In the genomic region with DNA sequence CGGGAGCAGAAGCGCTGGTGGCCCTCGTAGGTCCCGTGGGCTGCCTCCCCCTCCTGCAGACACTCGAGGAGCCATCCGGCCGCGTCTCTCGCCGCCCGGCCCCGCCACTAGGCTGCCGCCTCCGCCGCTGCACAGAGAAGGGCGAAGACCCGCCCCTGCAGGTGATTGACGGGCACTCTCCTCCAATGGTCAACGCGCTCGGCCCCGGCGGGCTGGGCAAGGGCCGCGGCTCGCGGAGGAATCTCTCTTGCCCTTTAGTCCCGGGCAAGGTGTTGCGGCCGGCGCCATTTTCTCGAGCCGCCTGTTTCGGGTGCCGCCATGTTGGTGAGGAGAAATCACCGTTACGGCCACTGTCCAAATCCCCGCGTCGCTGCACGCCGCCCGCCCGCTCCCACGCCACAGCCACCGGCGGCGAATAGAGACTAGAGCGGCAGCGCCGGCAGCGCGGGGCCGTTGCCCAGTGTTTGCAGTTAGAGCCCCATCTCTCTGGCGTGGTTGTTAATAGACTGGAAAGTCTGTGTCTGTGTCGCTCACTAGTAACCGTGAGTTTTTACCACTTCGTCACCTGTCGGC, we compare ENCODE assay signal across 1 cellular context.
TF ChIP-seq lines count a peak whose summit lies in the region.

A gene with protein sequence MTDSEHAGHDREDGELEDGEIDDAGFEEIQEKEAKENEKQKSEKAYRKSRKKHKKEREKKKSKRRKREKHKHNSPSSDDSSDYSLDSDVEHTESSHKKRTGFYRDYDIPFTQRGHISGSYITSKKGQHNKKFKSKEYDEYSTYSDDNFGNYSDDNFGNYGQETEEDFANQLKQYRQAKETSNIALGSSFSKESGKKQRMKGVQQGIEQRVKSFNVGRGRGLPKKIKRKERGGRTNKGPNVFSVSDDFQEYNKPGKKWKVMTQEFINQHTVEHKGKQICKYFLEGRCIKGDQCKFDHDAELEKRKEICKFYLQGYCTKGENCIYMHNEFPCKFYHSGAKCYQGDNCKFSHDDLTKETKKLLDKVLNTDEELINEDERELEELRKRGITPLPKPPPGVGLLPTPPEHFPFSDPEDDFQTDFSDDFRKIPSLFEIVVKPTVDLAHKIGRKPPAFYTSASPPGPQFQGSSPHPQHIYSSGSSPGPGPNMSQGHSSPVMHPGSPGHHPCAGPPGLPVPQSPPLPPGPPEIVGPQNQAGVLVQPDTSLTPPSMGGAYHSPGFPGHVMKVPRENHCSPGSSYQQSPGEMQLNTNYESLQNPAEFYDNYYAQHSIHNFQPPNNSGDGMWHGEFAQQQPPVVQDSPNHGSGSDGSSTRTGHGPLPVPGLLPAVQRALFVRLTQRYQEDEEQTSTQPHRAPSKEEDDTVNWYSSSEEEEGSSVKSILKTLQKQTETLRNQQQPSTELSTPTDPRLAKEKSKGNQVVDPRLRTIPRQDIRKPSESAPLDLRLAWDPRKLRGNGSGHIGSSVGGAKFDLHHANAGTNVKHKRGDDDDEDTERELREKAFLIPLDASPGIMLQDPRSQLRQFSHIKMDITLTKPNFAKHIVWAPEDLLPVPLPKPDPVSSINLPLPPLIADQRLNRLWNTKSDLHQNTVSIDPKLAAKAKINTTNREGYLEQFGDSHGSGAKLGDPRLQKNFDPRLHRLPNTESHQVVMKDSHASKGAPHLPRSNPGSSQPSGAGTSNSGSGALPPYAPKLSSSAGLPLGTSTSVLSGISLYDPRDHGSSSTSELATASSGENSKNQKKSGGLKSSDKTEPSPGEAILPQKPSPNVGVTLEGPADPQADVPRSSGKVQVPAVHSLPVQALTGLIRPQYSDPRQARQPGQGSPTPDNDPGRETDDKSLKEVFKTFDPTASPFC (plus strand): TSS at position 284 of the 573 bp plus-strand sequence. CDS start 398 bp downstream, outside the sequence.

TF ChIP-seq in K562, 482 proteins besides CTCF, POLR2A, EP300 and RAD21 (continued from another document and continues in another):
- TF ChIP-seq, protein P1, sequence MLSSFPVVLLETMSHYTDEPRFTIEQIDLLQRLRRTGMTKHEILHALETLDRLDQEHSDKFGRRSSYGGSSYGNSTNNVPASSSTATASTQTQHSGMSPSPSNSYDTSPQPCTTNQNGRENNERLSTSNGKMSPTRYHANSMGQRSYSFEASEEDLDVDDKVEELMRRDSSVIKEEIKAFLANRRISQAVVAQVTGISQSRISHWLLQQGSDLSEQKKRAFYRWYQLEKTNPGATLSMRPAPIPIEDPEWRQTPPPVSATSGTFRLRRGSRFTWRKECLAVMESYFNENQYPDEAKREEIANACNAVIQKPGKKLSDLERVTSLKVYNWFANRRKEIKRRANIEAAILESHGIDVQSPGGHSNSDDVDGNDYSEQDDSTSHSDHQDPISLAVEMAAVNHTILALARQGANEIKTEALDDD (IDR thresholded peaks at IDR 0.05) = no peak
- TF ChIP-seq MCM3 (IDR thresholded peaks at IDR 0.05) (no peak), HMG20A (CRISPR knock-in tag; conservative IDR thresholded peaks at IDR 0.05) (no peak), XRCC3 (IDR thresholded peaks at IDR 0.05) (no peak), POLR2B (IDR thresholded peaks at IDR 0.05; ENCODE audit: low read depth, partially characterized antibody) (peak; percentile 84), PHF8 (IDR thresholded peaks at IDR 0.05; ENCODE audit: borderline replicate concordance, low read length) (peak; percentile 80; the same call in 1 of the 2 replicates), SAP30 (IDR thresholded peaks at IDR 0.05; ENCODE audit: borderline replicate concordance, insufficient read depth, low read depth, low read length, poor library complexity, severe bottlenecking) (peak; percentile 40), IRF2 (CRISPR knock-in tag; IDR thresholded peaks at IDR 0.05) (no peak), CREBBP (IDR thresholded peaks at IDR 0.05; ENCODE audit: low read depth, low read length) (no peak), HNRNPUL1 (IDR thresholded peaks at IDR 0.05; ENCODE audit: low read length) (no peak), FOXM1 (IDR thresholded peaks at IDR 0.05; ENCODE audit: low read depth) (no peak), FOXM1 (CRISPR knock-in tag; IDR thresholded peaks at IDR 0.05; ENCODE audit: low read depth) (no peak), ZNF444 (CRISPR knock-in tag; IDR thresholded peaks at IDR 0.05) (no peak), ZBTB7A (IDR thresholded peaks at IDR 0.05; ENCODE audit: borderline replicate concordance, control insufficient read depth, low read depth, low read length) (peak; percentile 67; the same call in 1 of the 2 replicates), SMAD3 (CRISPR knock-in tag; conservative IDR thresholded peaks at IDR 0.05) (no peak; the same call in 1 of the 2 replicates), ZNF253 (CRISPR knock-in tag; conservative IDR thresholded peaks at IDR 0.05) (no peak), KLF13 (tag; IDR thresholded peaks at IDR 0.05; ENCODE audit: borderline replicate concordance, low read depth) (peak; percentile 17; the same call in 1 of the 2 replicates), YY1 (IDR thresholded peaks at IDR 0.05; ENCODE audit: borderline replicate concordance in 1 of 3, control insufficient read depth in 1 of 3, extremely low read depth in 1 of 3, insufficient read depth in 3 of 3, insufficient read length in 1 of 3, insufficient replicate concordance in 2 of 3, low read depth in 1 of 3, low read length in 2 of 3) (peak; percentile 96 to 98 (median 97)), MBD2 (IDR thresholded peaks at IDR 0.05; ENCODE audit: borderline replicate concordance, low read depth) (peak; percentile 91), NCOA1 (IDR thresholded peaks at IDR 0.05; ENCODE audit: low read depth) (0 out of 2 replicates have a peak, but pooled peaks have one; percentile 16), CHD4 (IDR thresholded peaks at IDR 0.05; ENCODE audit: insufficient read depth, insufficient replicate concordance, low read depth, low read length, poor library complexity, severe bottlenecking) (no peak)
- TF ChIP-seq, protein P2, sequence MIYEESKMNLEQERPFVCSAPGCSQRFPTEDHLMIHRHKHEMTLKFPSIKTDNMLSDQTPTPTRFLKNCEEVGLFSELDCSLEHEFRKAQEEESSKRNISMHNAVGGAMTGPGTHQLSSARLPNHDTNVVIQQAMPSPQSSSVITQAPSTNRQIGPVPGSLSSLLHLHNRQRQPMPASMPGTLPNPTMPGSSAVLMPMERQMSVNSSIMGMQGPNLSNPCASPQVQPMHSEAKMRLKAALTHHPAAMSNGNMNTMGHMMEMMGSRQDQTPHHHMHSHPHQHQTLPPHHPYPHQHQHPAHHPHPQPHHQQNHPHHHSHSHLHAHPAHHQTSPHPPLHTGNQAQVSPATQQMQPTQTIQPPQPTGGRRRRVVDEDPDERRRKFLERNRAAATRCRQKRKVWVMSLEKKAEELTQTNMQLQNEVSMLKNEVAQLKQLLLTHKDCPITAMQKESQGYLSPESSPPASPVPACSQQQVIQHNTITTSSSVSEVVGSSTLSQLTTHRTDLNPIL (CRISPR knock-in tag; IDR thresholded peaks at IDR 0.05) = no peak
- TF ChIP-seq, protein P3, sequence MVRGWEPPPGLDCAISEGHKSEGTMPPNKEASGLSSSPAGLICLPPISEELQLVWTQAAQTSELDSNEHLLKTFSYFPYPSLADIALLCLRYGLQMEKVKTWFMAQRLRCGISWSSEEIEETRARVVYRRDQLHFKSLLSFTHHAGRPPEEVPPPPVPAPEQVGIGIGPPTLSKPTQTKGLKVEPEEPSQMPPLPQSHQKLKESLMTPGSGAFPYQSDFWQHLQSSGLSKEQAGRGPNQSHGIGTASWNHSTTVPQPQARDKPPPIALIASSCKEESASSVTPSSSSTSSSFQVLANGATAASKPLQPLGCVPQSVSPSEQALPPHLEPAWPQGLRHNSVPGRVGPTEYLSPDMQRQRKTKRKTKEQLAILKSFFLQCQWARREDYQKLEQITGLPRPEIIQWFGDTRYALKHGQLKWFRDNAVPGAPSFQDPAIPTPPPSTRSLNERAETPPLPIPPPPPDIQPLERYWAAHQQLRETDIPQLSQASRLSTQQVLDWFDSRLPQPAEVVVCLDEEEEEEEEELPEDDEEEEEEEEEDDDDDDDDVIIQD (CRISPR knock-in tag; IDR thresholded peaks at IDR 0.05) = no peak
- TF ChIP-seq, protein P4, sequence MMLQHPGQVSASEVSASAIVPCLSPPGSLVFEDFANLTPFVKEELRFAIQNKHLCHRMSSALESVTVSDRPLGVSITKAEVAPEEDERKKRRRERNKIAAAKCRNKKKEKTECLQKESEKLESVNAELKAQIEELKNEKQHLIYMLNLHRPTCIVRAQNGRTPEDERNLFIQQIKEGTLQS (IDR thresholded peaks at IDR 0.05) = 0 out of 2 replicates have a peak, but pooled peaks have one; percentile 17
- TF ChIP-seq, protein P4 (CRISPR knock-in tag; conservative IDR thresholded peaks at IDR 0.05) = no peak
- TF ChIP-seq, protein P5, sequence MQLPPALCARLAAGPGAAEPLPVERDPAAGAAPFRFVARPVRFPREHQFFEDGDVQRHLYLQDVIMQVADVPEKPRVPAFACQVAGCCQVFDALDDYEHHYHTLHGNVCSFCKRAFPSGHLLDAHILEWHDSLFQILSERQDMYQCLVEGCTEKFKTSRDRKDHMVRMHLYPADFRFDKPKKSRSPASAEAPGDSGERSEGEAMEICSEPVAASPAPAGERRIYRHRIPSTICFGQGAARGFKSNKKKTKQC (CRISPR knock-in tag; IDR thresholded peaks at IDR 0.05) = peak; percentile 74
- TF ChIP-seq, protein P6, sequence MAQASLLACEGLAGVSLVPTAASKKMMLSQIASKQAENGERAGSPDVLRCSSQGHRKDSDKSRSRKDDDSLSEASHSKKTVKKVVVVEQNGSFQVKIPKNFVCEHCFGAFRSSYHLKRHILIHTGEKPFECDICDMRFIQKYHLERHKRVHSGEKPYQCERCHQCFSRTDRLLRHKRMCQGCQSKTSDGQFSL (CRISPR knock-in tag; IDR thresholded peaks at IDR 0.05) = no peak
- TF ChIP-seq, protein P6 (tag; IDR thresholded peaks at IDR 0.05) = no peak
- TF ChIP-seq, protein P7, sequence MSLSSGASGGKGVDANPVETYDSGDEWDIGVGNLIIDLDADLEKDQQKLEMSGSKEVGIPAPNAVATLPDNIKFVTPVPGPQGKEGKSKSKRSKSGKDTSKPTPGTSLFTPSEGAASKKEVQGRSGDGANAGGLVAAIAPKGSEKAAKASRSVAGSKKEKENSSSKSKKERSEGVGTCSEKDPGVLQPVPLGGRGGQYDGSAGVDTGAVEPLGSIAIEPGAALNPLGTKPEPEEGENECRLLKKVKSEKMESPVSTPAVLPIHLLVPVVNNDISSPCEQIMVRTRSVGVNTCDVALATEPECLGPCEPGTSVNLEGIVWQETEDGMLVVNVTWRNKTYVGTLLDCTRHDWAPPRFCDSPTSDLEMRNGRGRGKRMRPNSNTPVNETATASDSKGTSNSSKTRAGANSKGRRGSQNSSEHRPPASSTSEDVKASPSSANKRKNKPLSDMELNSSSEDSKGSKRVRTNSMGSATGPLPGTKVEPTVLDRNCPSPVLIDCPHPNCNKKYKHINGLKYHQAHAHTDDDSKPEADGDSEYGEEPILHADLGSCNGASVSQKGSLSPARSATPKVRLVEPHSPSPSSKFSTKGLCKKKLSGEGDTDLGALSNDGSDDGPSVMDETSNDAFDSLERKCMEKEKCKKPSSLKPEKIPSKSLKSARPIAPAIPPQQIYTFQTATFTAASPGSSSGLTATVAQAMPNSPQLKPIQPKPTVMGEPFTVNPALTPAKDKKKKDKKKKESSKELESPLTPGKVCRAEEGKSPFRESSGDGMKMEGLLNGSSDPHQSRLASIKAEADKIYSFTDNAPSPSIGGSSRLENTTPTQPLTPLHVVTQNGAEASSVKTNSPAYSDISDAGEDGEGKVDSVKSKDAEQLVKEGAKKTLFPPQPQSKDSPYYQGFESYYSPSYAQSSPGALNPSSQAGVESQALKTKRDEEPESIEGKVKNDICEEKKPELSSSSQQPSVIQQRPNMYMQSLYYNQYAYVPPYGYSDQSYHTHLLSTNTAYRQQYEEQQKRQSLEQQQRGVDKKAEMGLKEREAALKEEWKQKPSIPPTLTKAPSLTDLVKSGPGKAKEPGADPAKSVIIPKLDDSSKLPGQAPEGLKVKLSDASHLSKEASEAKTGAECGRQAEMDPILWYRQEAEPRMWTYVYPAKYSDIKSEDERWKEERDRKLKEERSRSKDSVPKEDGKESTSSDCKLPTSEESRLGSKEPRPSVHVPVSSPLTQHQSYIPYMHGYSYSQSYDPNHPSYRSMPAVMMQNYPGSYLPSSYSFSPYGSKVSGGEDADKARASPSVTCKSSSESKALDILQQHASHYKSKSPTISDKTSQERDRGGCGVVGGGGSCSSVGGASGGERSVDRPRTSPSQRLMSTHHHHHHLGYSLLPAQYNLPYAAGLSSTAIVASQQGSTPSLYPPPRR (CRISPR knock-in tag; IDR thresholded peaks at IDR 0.05; ENCODE audit: borderline replicate concordance) = peak; percentile 76; the same call in 1 of the 2 replicates
- TF ChIP-seq, protein P8, sequence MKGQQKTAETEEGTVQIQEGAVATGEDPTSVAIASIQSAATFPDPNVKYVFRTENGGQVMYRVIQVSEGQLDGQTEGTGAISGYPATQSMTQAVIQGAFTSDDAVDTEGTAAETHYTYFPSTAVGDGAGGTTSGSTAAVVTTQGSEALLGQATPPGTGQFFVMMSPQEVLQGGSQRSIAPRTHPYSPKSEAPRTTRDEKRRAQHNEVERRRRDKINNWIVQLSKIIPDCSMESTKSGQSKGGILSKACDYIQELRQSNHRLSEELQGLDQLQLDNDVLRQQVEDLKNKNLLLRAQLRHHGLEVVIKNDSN (CRISPR knock-in tag; IDR thresholded peaks at IDR 0.05) = peak; percentile 45
- TF ChIP-seq, protein P9, sequence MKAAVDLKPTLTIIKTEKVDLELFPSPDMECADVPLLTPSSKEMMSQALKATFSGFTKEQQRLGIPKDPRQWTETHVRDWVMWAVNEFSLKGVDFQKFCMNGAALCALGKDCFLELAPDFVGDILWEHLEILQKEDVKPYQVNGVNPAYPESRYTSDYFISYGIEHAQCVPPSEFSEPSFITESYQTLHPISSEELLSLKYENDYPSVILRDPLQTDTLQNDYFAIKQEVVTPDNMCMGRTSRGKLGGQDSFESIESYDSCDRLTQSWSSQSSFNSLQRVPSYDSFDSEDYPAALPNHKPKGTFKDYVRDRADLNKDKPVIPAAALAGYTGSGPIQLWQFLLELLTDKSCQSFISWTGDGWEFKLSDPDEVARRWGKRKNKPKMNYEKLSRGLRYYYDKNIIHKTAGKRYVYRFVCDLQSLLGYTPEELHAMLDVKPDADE (conservative IDR thresholded peaks at IDR 0.05; ENCODE audit: control insufficient read depth, low read depth, low read length) = peak; percentile 62; the same call in 1 of the 2 replicates
- TF ChIP-seq, protein P10, sequence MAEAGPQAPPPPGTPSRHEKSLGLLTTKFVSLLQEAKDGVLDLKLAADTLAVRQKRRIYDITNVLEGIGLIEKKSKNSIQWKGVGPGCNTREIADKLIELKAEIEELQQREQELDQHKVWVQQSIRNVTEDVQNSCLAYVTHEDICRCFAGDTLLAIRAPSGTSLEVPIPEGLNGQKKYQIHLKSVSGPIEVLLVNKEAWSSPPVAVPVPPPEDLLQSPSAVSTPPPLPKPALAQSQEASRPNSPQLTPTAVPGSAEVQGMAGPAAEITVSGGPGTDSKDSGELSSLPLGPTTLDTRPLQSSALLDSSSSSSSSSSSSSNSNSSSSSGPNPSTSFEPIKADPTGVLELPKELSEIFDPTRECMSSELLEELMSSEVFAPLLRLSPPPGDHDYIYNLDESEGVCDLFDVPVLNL (CRISPR knock-in tag; IDR thresholded peaks at IDR 0.05; ENCODE audit: low read depth) = peak; percentile 51
